Comparison of ENCODE assay signal across 8 cellular contexts in the genomic region with DNA sequence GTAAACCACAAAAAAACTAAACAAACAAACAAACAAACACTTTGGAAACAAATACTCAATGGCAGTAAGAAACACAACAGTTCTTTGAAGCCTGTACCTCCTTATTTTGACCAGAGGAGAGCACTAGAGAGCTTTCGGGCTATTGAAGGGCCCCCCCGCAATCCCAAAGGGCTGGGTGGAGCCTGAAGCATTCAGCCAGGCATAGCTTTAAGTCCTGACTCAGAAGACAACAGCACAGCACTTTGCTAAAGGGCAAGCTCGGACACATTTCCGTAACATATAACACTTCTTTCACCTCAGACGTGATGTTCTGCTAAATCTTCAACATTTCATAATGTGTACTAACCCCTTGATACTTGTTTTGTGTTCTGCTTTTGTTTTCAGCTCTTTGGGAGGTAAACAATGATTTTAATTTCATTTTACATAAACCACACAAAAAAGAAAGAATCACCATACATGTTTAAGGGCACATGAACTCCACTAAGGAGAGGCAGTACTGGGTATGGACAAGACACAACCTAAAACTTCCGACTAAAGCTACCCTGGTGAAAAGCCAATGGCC. TPM values are rescaled to one million over a fixed set of nuclear protein-coding genes. Genes with fewer than 3 reads are reported as not detected.
DNase-seq lines count a peak whose midpoint lies in the region; ATAC-seq and TF ChIP-seq lines count a peak whose summit lies in the region.

No MANE protein-coding gene starts in this region.

- no peaks in the 10 kb centered on the region for H3K9me3 Mint-ChIP-seq in activated B cell treated with CpG ODN at 0.5 μM for 24 hours
- no peaks in the 10 kb centered on the region for H3K9me3 Mint-ChIP-seq in neural progenitor cell

- peak overlapping the region; percentile 26 for H2AFZ ChIP-seq in neural progenitor cell (replicated peaks)

- DNase-seq in DMS153 treated with DMSO at 0.1 percent for 48 hours (lab: John Stamatoyannopoulos, UW; ENCODE audit: unreplicated experiment) (peak; percentile 93), NCI-H2227 (lab: John Stamatoyannopoulos, UW; ENCODE audit: unreplicated experiment) (peak; percentile 85), activated B cell treated with CpG ODN at 0.5 μM for 24 hours (no peak), neural progenitor cell (ENCODE audit: low spot score) (peak; percentile 92)
- DNase-seq in activated effector memory CD4-positive, alpha-beta T cell treated with anti-CD3 and anti-CD28 coated beads, Interleukin-2, amount 50 U/mL, for 16 hours: no peak

- POLR2A ChIA-PET in activated B cell treated with CpG ODN at 0.5 μM for 24 hours (lab: Charles Lee): interaction anchor here (0.5 to 1.4 kb wide), 8 partner anchors 22 to 508 kb away, joined by 3 to 19 read pairs (median 4); no protein-coding TSS in a partner anchor

- H3F3A ChIP-seq in neural progenitor cell (ENCODE audit: low read depth): peaks cover 13% of the 10 kb centered on the region

- peak overlapping the region in 1 of 2 donors; percentile 15 for H3K4me3 ChIP-seq in gastroesophageal sphincter
- no peak overlapping the region for H3K4me3 ChIP-seq in neural progenitor cell

- H3K36me3 ChIP-seq in gastroesophageal sphincter (no peaks in the 10 kb centered on the region), neural progenitor cell (no peaks in the 10 kb centered on the region)

- peak overlapping the region; percentile 67 for H3K4me3 Mint-ChIP-seq in activated B cell treated with CpG ODN at 0.5 μM for 24 hours
- H3K4me3 Mint-ChIP-seq in neural progenitor cell: peak overlapping the region; percentile 16

- H3K4me1 ChIP-seq in gastroesophageal sphincter: peaks cover 0 to 5% (median 4%) of the 10 kb centered on the region in 3 donors
- peaks cover 28% of the 10 kb centered on the region for H3K4me1 ChIP-seq in neural progenitor cell

- H3K27ac ChIP-seq in gastroesophageal sphincter (peak overlapping the region; percentile 56 to 69 (median 65)), neural progenitor cell (no peak overlapping the region)

- no peak for TF ChIP-seq EP300 in gastroesophageal sphincter (IDR thresholded peaks at IDR 0.05)

- H3K9me3 ChIP-seq in gastroesophageal sphincter (no peaks in the 10 kb centered on the region), neural progenitor cell (ENCODE audit: low read depth) (no peaks in the 10 kb centered on the region)

- no peak for TF ChIP-seq POLR2A in gastroesophageal sphincter (IDR thresholded peaks at IDR 0.05)

- peak overlapping the region; percentile 43 for H3K4me2 ChIP-seq in neural progenitor cell

- no peaks in the 10 kb centered on the region for H4K20me1 ChIP-seq in neural progenitor cell (ENCODE audit: low read depth)

- TF ChIP-seq CTCF in activated B cell treated with CpG ODN at 0.5 μM for 24 hours (IDR thresholded peaks at IDR 0.05) (no peak), gastroesophageal sphincter (IDR thresholded peaks at IDR 0.05) (peak; percentile 85 to 96 (median 94)), neural progenitor cell (IDR thresholded peaks at IDR 0.05) (peak; percentile 94)

- no peaks in the 10 kb centered on the region for H3K79me2 ChIP-seq in neural progenitor cell (ENCODE audit: low read depth)

- ATAC-seq in GM19372 (IDR thresholded peaks at IDR 0.05; ENCODE audit: low read depth, unreplicated experiment) (peak; percentile 81), HG03432 (IDR thresholded peaks at IDR 0.05; ENCODE audit: unreplicated experiment) (peak; percentile 97), activated B cell treated with CpG ODN at 0.5 μM for 24 hours (ENCODE audit: low read depth) (peak; percentile 100), gastroesophageal sphincter (peak; percentile 97)

- no peaks in the 10 kb centered on the region for H3K27me3 ChIP-seq in gastroesophageal sphincter
- H3K27me3 ChIP-seq in neural progenitor cell: no peaks in the 10 kb centered on the region

- H3K36me3 Mint-ChIP-seq in activated B cell treated with CpG ODN at 0.5 μM for 24 hours (ENCODE audit: low read depth) (no peaks in the 10 kb centered on the region), neural progenitor cell (no peaks in the 10 kb centered on the region)

- intact Hi-C loops in activated B cell treated with CpG ODN at 0.5 μM for 24 hours (cut with micrococcal nuclease): loop anchor here (1.0 to 10.0 kb wide), 10 partner anchors 62 to 954 kb away; no protein-coding TSS in a partner anchor

- H3K27me3 Mint-ChIP-seq in activated B cell treated with CpG ODN at 0.5 μM for 24 hours: peaks cover 2% of the 10 kb centered on the region
- H3K27me3 Mint-ChIP-seq in neural progenitor cell (ENCODE audit: insufficient read depth, low read depth): peaks cover 3% of the 10 kb centered on the region

- 0 to 3% methylated on average over 6 of the region's 6 CpGs for WGBS in gastroesophageal sphincter (ENCODE audit: low coverage in 1 of 2), 2 donors

- H3K27ac Mint-ChIP-seq in activated B cell treated with CpG ODN at 0.5 μM for 24 hours (peak overlapping the region; percentile 76), neural progenitor cell (no peak overlapping the region)

- H3K9ac ChIP-seq in neural progenitor cell: no peak overlapping the region

- CTCF ChIA-PET in activated B cell treated with CpG ODN at 0.5 μM for 24 hours (lab: Charles Lee): interaction anchor here (0.6 to 3.4 kb wide), 25 partner anchors 8 to 953 kb away, joined by 3 to 59 read pairs (median 4); no protein-coding TSS in a partner anchor

- H3K4me1 Mint-ChIP-seq in activated B cell treated with CpG ODN at 0.5 μM for 24 hours (peaks cover 8% of the 10 kb centered on the region), neural progenitor cell (peaks cover 17% of the 10 kb centered on the region)

RNA-seq across cellular contexts. Expression of gene SHCBP1L, which starts 9.7 kb away (rescaled TPM):
- total RNA-seq in activated B cell treated with CpG ODN at 0.5 μM for 24 hours (not detected in 2 replicates), gastroesophageal sphincter (not detected), neural progenitor cell (ENCODE audit: low replicate concordance) (not detected in 2 replicates)

Comparison
In these comparisons a context has a peak if more than half of its experiments do, and no peak if none do; other contexts are left out.
1. DNase-seq: peak in DMS153 treated with DMSO at 0.1 percent for 48 hours (single experiment), NCI-H2227 (single experiment) and neural progenitor cell (single experiment); none in activated B cell treated with CpG ODN at 0.5 μM for 24 hours (single experiment) and activated effector memory CD4-positive, alpha-beta T cell treated with anti-CD3 and anti-CD28 coated beads, Interleukin-2, amount 50 U/mL, for 16 hours (single experiment).
2. Peak in every context shown above with its lines, with median percentiles within 50 percentile points of each other: ATAC-seq.